8 cellular contexts compared by ENCODE assay signal in the genomic region with DNA sequence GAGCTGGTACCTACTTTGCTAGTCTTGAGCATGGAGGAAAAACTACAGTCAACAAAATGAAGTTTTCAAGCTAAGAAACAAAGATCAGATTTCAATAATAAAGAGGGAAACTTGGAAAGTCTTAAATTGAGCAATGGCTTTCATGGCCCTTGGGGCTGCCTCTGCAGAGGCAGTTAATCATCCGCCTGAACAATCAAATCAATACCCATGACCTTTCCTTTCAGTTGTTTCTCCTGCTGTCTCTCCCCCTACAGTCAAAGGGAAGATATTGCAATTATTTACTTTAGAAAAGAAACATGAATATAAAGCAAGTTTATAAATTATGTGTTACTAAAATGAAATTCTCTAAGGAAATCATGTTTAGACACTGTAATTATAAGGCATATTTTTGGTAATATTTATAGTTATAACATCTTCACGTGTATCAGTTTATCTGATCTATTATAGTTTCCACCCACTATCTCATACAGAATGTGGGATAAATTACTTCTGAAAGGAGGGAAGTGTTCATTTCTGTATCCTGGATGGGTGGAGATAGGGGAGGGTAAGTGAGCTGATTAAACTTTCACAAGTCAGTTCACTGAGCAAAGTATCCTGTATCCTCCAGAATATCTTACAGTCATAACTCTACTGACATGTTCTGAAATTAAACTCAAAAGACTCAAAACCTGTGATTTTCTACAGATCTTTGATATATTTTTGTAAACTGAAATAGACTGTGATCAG.
DNase-seq lines count a peak whose midpoint lies in the region; ATAC-seq, FAIRE-seq and TF ChIP-seq lines count a peak whose summit lies in the region.

No MANE protein-coding gene starts in this region.

- H3K27me3 ChIP-seq in KMS-11 (ENCODE audit: insufficient read depth, low read depth) (no peaks in the 10 kb centered on the region), bronchial epithelial cell (ENCODE audit: control insufficient read depth, insufficient read depth, low read length) (no peaks in the 10 kb centered on the region)

- H2AFZ ChIP-seq in KMS-11 (ENCODE audit: low read depth) = no peak overlapping the region

- peak; percentile 51 for TF ChIP-seq CTCF in KMS-11 (conservative IDR thresholded peaks at IDR 0.05; ENCODE audit: low read depth, low read length)
- TF ChIP-seq CTCF in bronchial epithelial cell (IDR thresholded peaks at IDR 0.05; ENCODE audit: insufficient read depth, low read length, severe bottlenecking) = peak; percentile 8

- DNase-seq in activated CD4-positive, alpha-beta T cell treated with anti-CD3 and anti-CD28 coated beads, Interleukin-2, amount 50 U/mL, for 48 hours = peak; percentile 5 to 15
- no peak for DNase-seq in activated CD4-positive, alpha-beta T cell treated with anti-CD3 and anti-CD28 coated beads for 1 hour
- DNase-seq in bronchial epithelial cell (ENCODE audit: low read depth) = peak; percentile 38
- peak; percentile 85 for DNase-seq in renal cortical epithelial cell (ENCODE audit: low read depth)
- DNase-seq in G401 (ENCODE audit: low spot score) = no peak

- H3K4me3 ChIP-seq in KMS-11 (IDR thresholded peaks at IDR 0.05; ENCODE audit: insufficient read depth, low read depth, low read length) (no peak overlapping the region), bronchial epithelial cell (ENCODE audit: low read depth, low read length) (no peak overlapping the region)

- peaks cover 17% of the 10 kb centered on the region for H3K4me1 ChIP-seq in KMS-11 (ENCODE audit: low read depth, poor library complexity, severe bottlenecking)

- no peak overlapping the region for H3K9ac ChIP-seq in KMS-11

- no peak for ATAC-seq in GM21825 (IDR thresholded peaks at IDR 0.05; ENCODE audit: unreplicated experiment)
- ATAC-seq in GM18498 (IDR thresholded peaks at IDR 0.05; ENCODE audit: unreplicated experiment) = no peak

- peak overlapping the region; percentile 30; the same call in 1 of the 2 replicates for H3K27ac ChIP-seq in KMS-11

- in situ Hi-C loops in G401 (cut with HindIII; ENCODE audit: low sequenced_read_pairs) = no loop called here

- H3K4me2 ChIP-seq in KMS-11 = peak overlapping the region; percentile 21; the same call in 1 of the 2 replicates

- H3K79me2 ChIP-seq in KMS-11 (ENCODE audit: insufficient read depth, low read depth) = no peaks in the 10 kb centered on the region

- H4K20me1 ChIP-seq in KMS-11 (ENCODE audit: insufficient read depth) = no peaks in the 10 kb centered on the region

- H3K36me3 ChIP-seq in KMS-11 (ENCODE audit: insufficient read depth) (no peaks in the 10 kb centered on the region), bronchial epithelial cell (ENCODE audit: control insufficient read depth, insufficient read depth, low read length) (no peaks in the 10 kb centered on the region)

- no peak for FAIRE-seq in bronchial epithelial cell (lab: Jason Lieb, UNC)

Comparison
In these comparisons a context has a peak if more than half of its experiments do, and no peak if none do; other contexts are left out.
1. DNase-seq: peak in activated CD4-positive, alpha-beta T cell treated with anti-CD3 and anti-CD28 coated beads, Interleukin-2, amount 50 U/mL, for 48 hours (2 of 2), bronchial epithelial cell (single experiment) and renal cortical epithelial cell (single experiment); none in activated CD4-positive, alpha-beta T cell treated with anti-CD3 and anti-CD28 coated beads for 1 hour (single experiment) and G401 (single experiment).